In the genomic region with DNA sequence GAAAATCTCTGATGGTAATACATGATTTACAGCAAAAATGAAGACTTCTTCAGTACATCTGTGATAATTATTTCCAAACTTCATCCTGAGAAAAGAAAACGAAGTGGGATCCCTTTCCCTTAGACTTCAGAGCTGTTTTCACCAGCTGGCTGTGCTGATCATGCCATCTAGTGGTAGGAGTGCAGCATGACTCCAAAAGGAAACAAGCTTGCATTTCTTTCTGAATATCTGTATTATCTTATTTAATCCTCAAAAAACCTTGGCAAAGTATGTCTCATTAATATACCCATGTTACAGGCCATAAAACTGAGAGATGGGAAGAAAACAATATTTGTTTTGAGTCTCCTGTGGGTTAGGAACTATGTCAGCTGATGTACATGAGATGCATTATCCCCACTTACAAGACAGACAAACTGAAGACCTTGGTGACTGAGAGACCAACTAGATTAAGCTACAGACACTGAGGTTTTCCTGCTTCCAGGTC, we compare ENCODE assay signal across 10 cellular contexts. TPM values are rescaled to one million over a fixed set of nuclear protein-coding genes. Genes with fewer than 3 reads are reported as not detected.
DNase-seq lines count a peak whose midpoint lies in the region; ATAC-seq and TF ChIP-seq lines count a peak whose summit lies in the region.
"Had no signal": no experiment of that assay in that cellular context is flagged by ENCODE, and none has a peak within 500 bp of the region (broad histone marks: within the 10 kb centered on the region; RNA-seq: fewer than 3 reads in every experiment).

No MANE protein-coding gene starts in this region.

- no peaks in the 10 kb centered on the region for H3K36me3 ChIP-seq in adipocyte (ENCODE audit: control insufficient read depth, insufficient read depth, low read length, severe bottlenecking)
- H3K36me3 ChIP-seq in left ventricle myocardium inferior, result no peaks in the 10 kb centered on the region

- no peak overlapping the region for H3K27ac ChIP-seq in left ventricle myocardium inferior (replicated peaks)
- H3K27ac ChIP-seq: skin epidermis had no signal

- DNase-seq in COLO829 (ENCODE audit: low spot score) (peak; percentile 83), H4 (ENCODE audit: low spot score) (peak; percentile 55), NCI-H510A treated with DMSO at 0.1 percent for 48 hours (lab: John Stamatoyannopoulos, UW) (peak; percentile 70), adipocyte (ENCODE audit: low read depth) (peak; percentile 85), left ventricle myocardium inferior (no peak), sciatic nerve (ENCODE audit: low spot score) (no peak)

- H3K9me3 ChIP-seq in adipocyte (ENCODE audit: control insufficient read depth, low read length) (no peaks in the 10 kb centered on the region), left ventricle myocardium inferior (replicated peaks) (no peaks in the 10 kb centered on the region)

- no peak overlapping the region for H3K9ac ChIP-seq in adipocyte (ENCODE audit: low read length)

- H3K4me3 ChIP-seq in adipocyte (ENCODE audit: low read length) (no peak overlapping the region), left ventricle myocardium inferior (no peak overlapping the region)
- H3K4me3 ChIP-seq: skin epidermis had no signal

- H3K27me3 ChIP-seq in adipocyte (replicated peaks; ENCODE audit: control insufficient read depth, insufficient read depth, low read length) (peaks cover 11% of the 10 kb centered on the region), left ventricle myocardium inferior (ENCODE audit: low read depth) (no peaks in the 10 kb centered on the region)

- H3K4me1 ChIP-seq in adipocyte (ENCODE audit: control insufficient read depth, insufficient read depth, low read length) (no peaks in the 10 kb centered on the region), left ventricle myocardium inferior (peaks cover 29% of the 10 kb centered on the region)

- TF ChIP-seq CTCF in left ventricle myocardium inferior (IDR thresholded peaks at IDR 0.05; ENCODE audit: borderline replicate concordance), result peak; percentile 96

- intact Hi-C loops in left ventricle myocardium inferior (cut with micrococcal nuclease), result loop anchor here (5.0 to 10.0 kb wide), 3 partner anchors 170 to 395 kb away; no protein-coding TSS in a partner anchor
- intact Hi-C loops in sciatic nerve (cut with DNase I), result loop anchor here (10.0 kb wide), 1 partner anchor 388 kb away; no protein-coding TSS in a partner anchor

- peak; percentile 75 for ATAC-seq in sciatic nerve
- ATAC-seq in HG03521 (IDR thresholded peaks at IDR 0.05; ENCODE audit: unreplicated experiment), result no peak
- ATAC-seq in HG03571 (IDR thresholded peaks at IDR 0.05; ENCODE audit: unreplicated experiment), result no peak

RNA-seq across cellular contexts. Expression of a gene that starts 9.8 kb away (rescaled TPM):
- total RNA-seq in H4 (2014; rRNA removed; shearing (Covaris generic)), result not detected in 2 replicates
- total RNA-seq in left ventricle myocardium inferior (not detected), sciatic nerve (not detected)
- total RNA-seq: T-helper 1 cell treated with Interleukin-12 subunit alpha and Interleukin-12 subunit beta and Interleukin-4 antibody, amounts not matched to agents 30 ng/mL and 1 ng/mL, for 36 hours had no signal

RNA-seq across cellular contexts. Expression of a gene that starts 35.4 kb away (rescaled TPM):
- 12.3 and 15.2 TPM in 2 replicates for total RNA-seq in H4 (2014; rRNA removed; shearing (Covaris generic))
- total RNA-seq in left ventricle myocardium inferior (6.2 TPM), sciatic nerve (14.4 TPM)

Comparison
In these comparisons a context has a peak if more than half of its experiments do, and no peak if none do; other contexts are left out.
1. DNase-seq: peak in COLO829 (single experiment), H4 (single experiment), NCI-H510A treated with DMSO at 0.1 percent for 48 hours (single experiment) and adipocyte (single experiment); none in left ventricle myocardium inferior (single experiment) and sciatic nerve (single experiment).